In the genomic region with DNA sequence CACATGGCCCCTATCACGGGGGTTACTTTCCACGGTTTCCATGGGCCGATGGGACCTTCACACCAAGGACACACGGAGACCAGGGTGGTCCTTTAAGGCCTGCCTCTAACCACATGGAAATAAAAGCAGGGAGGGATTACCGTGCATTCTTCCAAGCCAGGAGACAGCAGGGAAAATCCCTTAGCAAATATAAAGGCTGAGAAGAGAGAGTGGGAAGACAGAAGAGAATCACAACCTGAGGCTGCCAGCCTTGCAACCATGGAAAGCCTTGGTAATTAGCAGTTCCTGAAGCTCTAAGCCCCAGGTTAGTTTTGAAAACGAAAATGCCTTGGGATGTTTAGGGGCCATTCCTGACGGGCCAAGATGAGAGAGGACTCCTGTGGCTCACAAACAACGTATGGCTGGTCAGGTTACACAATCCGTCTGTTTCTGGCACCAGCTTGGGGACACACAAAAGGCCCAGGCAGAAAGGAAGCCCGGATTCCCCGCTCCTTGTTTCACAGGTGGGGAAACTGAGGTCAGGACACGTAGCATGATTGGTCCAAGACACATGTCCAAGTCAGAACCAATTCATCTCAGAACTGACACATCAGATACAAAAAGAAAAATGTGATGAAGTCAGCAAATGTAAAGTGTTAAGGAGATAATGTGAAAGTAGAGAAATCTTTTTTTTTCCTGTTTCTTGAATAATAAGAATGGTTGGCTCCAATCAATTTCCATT, we compare ENCODE assay signal across 10 cellular contexts. TPM values are rescaled to one million over a fixed set of nuclear protein-coding genes. Genes with fewer than 3 reads are reported as not detected.
A peak's percentile ranks its signal among the peaks of the same experiment; 100 is the strongest.
DNase-seq lines count a peak whose midpoint lies in the region; ATAC-seq, FAIRE-seq and TF ChIP-seq lines count a peak whose summit lies in the region.
"Had no signal": no experiment of that assay in that cellular context is flagged by ENCODE, and none has a peak within 500 bp of the region (broad histone marks: within the 10 kb centered on the region; RNA-seq: fewer than 3 reads in every experiment).

No MANE protein-coding gene starts in this region.

- H3K4me3 ChIP-seq in PC-3 (ENCODE audit: low read length) (peak overlapping the region; percentile 2; the same call in 1 of the 2 replicates), endothelial cell of umbilical vein (replicated peaks in 1 of 3; ENCODE audit: insufficient read depth in 1 of 3, low read depth in 1 of 3, low read length in 3 of 3) (peak overlapping the region in 1 of 3 experiments; percentile 85), skeletal muscle tissue (ENCODE audit: low read length in 3 of 3) (peak overlapping the region in 2 of 3 donors; percentile 13 to 35)

- no peaks in the 10 kb centered on the region for H3K9me1 ChIP-seq in endothelial cell of umbilical vein (replicated peaks; ENCODE audit: control insufficient read depth, extremely low read depth, insufficient read depth, low read length)

- intact Hi-C loops in PC-3 (cut with micrococcal nuclease) (loop anchor here (10.0 kb wide), 1 partner anchor 110 kb away; no protein-coding TSS in a partner anchor), endothelial cell of umbilical vein (cut with micrococcal nuclease) (loop anchor here (1.0 to 5.0 kb wide), 5 partner anchors 62 to 168 kb away; no protein-coding TSS in a partner anchor)

- peak overlapping the region; percentile 21 for H3K27ac ChIP-seq in PC-3 (ENCODE audit: low read length)
- peak overlapping the region; percentile 67 for H3K27ac ChIP-seq in endothelial cell of umbilical vein (ENCODE audit: insufficient read depth, low read depth, low read length)
- H3K27ac ChIP-seq in skeletal muscle tissue (ENCODE audit: low read depth, low read length) = no peak overlapping the region

- no peaks in the 10 kb centered on the region for H3K36me3 ChIP-seq in PC-3 (ENCODE audit: low read depth, low read length)
- peaks cover 0 to 4% of the 10 kb centered on the region in 2 experiments for H3K36me3 ChIP-seq in endothelial cell of umbilical vein (ENCODE audit: control insufficient read depth in 2 of 2, extremely low read depth in 1 of 2, insufficient read depth in 2 of 2, low read length in 2 of 2)
- no peaks in the 10 kb centered on the region for H3K36me3 ChIP-seq in skeletal muscle tissue (ENCODE audit: control insufficient read depth in 3 of 3, insufficient read depth in 3 of 3, low read length in 3 of 3)

- H3K79me2 ChIP-seq in PC-3 (ENCODE audit: low read length) = peaks cover 35% of the 10 kb centered on the region
- peaks cover 69% of the 10 kb centered on the region for H3K79me2 ChIP-seq in endothelial cell of umbilical vein (ENCODE audit: control insufficient read depth, insufficient read depth, low read length)

- no peaks in the 10 kb centered on the region for H3K9me2 ChIP-seq in PC-3 (replicated peaks; ENCODE audit: low read length)

- dilution Hi-C loops in endothelial cell of umbilical vein (cut with MboI; ENCODE audit: extremely low pct_ligation_motif_present, low sequenced_read_pairs) = no loop called here

- POLR2A ChIA-PET in PC-3 (lab: Charles Lee; ENCODE audit: unreplicated experiment) (interaction anchor here (0.6 kb wide), 1 partner anchor 1036 kb away, joined by 3 read pairs; no protein-coding TSS in a partner anchor), endothelial cell of umbilical vein (lab: Charles Lee) (no interaction called here)

- ATAC-seq in PC-3 (no peak), HG03025 (IDR thresholded peaks at IDR 0.05; ENCODE audit: low FRiP score, unreplicated experiment) (no peak)

- H4K20me1 ChIP-seq in PC-3 (ENCODE audit: low read length) (no peaks in the 10 kb centered on the region), endothelial cell of umbilical vein (replicated peaks; ENCODE audit: control insufficient read depth, extremely low read depth, insufficient read depth, low read length) (no peaks in the 10 kb centered on the region)

- H3K4me2 ChIP-seq in PC-3 (ENCODE audit: low read length) (peak overlapping the region; percentile 84), endothelial cell of umbilical vein (ENCODE audit: insufficient read depth, low read length) (peak overlapping the region; percentile 89)

- FAIRE-seq in endothelial cell of umbilical vein (lab: Jason Lieb, UNC) = peak; percentile 46
- FAIRE-seq: A204.1, bronchial epithelial cell had no signal

- H3K9me3 ChIP-seq in PC-3 (ENCODE audit: low read length) (no peaks in the 10 kb centered on the region), endothelial cell of umbilical vein (replicated peaks; ENCODE audit: control insufficient read depth, insufficient read depth, low read length) (no peaks in the 10 kb centered on the region), skeletal muscle tissue (ENCODE audit: control insufficient read depth in 3 of 3, low read length in 3 of 3) (no peaks in the 10 kb centered on the region)

- no peak for TF ChIP-seq POLR2A in endothelial cell of umbilical vein (IDR thresholded peaks at IDR 0.05; ENCODE audit: low read depth, low read length)

- H3K27me3 ChIP-seq in PC-3 (ENCODE audit: low read length) (no peaks in the 10 kb centered on the region), endothelial cell of umbilical vein (ENCODE audit: control insufficient read depth in 2 of 2, insufficient read depth in 2 of 2, low read length in 2 of 2) (no peaks in the 10 kb centered on the region), skeletal muscle tissue (ENCODE audit: control insufficient read depth in 3 of 3, insufficient read depth in 3 of 3, low read length in 3 of 3) (peaks cover 0 to 3% (median 0%) of the 10 kb centered on the region in 3 donors)

- no peaks in the 10 kb centered on the region for H3F3A ChIP-seq in PC-3 (ENCODE audit: low read length, unreplicated experiment)

- no TSS peak for BruUV-seq in PC-3 (replicated peaks; lab: Mats Ljungman, UMichigan)
- TSS peak; percentile 4 for BruUV-seq in endothelial cell of umbilical vein (replicated peaks; lab: Mats Ljungman, UMichigan)

- CTCF ChIA-PET in PC-3 (lab: Charles Lee) (no interaction called here), endothelial cell of umbilical vein (lab: Charles Lee) (interaction anchor here (4.9 kb wide), 1 partner anchor 168 kb away, joined by 43 read pairs; no protein-coding TSS in a partner anchor)

- H2AFZ ChIP-seq in PC-3 (ENCODE audit: low read length) (no peak overlapping the region), endothelial cell of umbilical vein (ENCODE audit: low read depth, low read length) (no peak overlapping the region)

- DNase-seq in NCI-H146 treated with DMSO at 0.1 percent for 48 hours (lab: John Stamatoyannopoulos, UW; ENCODE audit: unreplicated experiment) = peak; percentile 16
- no peak for DNase-seq in NCI-H146 (lab: John Stamatoyannopoulos, UW)
- no peak for DNase-seq in PC-3
- DNase-seq in endothelial cell of umbilical vein (ENCODE audit: low read depth, low spot score) = peak; percentile 48
- no peak for DNase-seq in GOT3 (lab: John Stamatoyannopoulos, UW)
- no peak for DNase-seq in DMS79 treated with DMSO at 0.1 percent for 48 hours (lab: John Stamatoyannopoulos, UW)

- H3K4me1 ChIP-seq in PC-3 (ENCODE audit: insufficient read depth, low read length) (peaks cover 56% of the 10 kb centered on the region), endothelial cell of umbilical vein (ENCODE audit: control insufficient read depth, extremely low read depth, insufficient read depth, low read length) (peaks cover 38% of the 10 kb centered on the region), skeletal muscle tissue (ENCODE audit: control insufficient read depth in 3 of 3, insufficient read depth in 3 of 3, low read length in 3 of 3) (peaks cover 7 to 31% (median 14%) of the 10 kb centered on the region in 3 donors)

- TF ChIP-seq CTCF in PC-3 (conservative IDR thresholded peaks at IDR 0.05; ENCODE audit: low read depth, low read length) (no peak), endothelial cell of umbilical vein (IDR thresholded peaks at IDR 0.05; ENCODE audit: extremely low read depth in 1 of 2, insufficient read depth in 1 of 2, low read depth in 1 of 2, low read length in 2 of 2) (no peak)

- H3K9ac ChIP-seq in PC-3 (ENCODE audit: low read length) (no peak overlapping the region; the same call in 1 of the 2 replicates), endothelial cell of umbilical vein (replicated peaks; ENCODE audit: extremely low read depth, insufficient read depth, low read length) (peak overlapping the region; percentile 56), skeletal muscle tissue (ENCODE audit: low read depth in 1 of 3, low read length in 3 of 3) (peak overlapping the region in 1 of 3 donors; percentile 70)

TF ChIP-seq in endothelial cell of umbilical vein, 7 proteins besides CTCF, POLR2A, EP300 and RAD21:
- no peak for TF ChIP-seq FOS (IDR thresholded peaks at IDR 0.05; ENCODE audit: borderline replicate concordance, insufficient read depth, low read length)
- no peak for TF ChIP-seq GATA2 (IDR thresholded peaks at IDR 0.05; ENCODE audit: insufficient read depth, insufficient read length, low read depth, low read length)
- no peak for TF ChIP-seq POLR2AphosphoS5 (IDR thresholded peaks at IDR 0.05; ENCODE audit: insufficient read depth, low read depth, low read length)
- TF ChIP-seq JUN (IDR thresholded peaks at IDR 0.05; ENCODE audit: borderline replicate concordance, insufficient read depth, insufficient read length, low read depth) = no peak
- no peak for TF ChIP-seq MAX (IDR thresholded peaks at IDR 0.05; ENCODE audit: insufficient read depth, insufficient read length)
TF ChIP-seq in endothelial cell of umbilical vein: peak in this region for 0.

RNA-seq across cellular contexts. Expression of gene PREX1, which starts 2.8 kb away (rescaled TPM):
- total RNA-seq in PC-3 (2014; rRNA removed) (18.9 and 22.1 TPM in 2 replicates), endothelial cell of umbilical vein (65.7 and 72.9 TPM in 2 replicates), skeletal muscle tissue (20.4 TPM)
- 51.3 and 53.6 TPM in 2 replicates for polyA plus RNA-seq in endothelial cell of umbilical vein
- 35.4 and 43.2 TPM in 2 replicates for polyA plus RNA-seq in endothelial cell of umbilical vein (2011; cell fraction: cytosol; rRNA removed)
- polyA plus RNA-seq in endothelial cell of umbilical vein (2011; cell fraction: nucleus; rRNA removed) = 86.0 and 95.1 TPM in 2 replicates
- 54.7 and 68.3 TPM in 2 replicates for polyA plus RNA-seq in endothelial cell of umbilical vein (2012)
- polyA minus RNA-seq in endothelial cell of umbilical vein = 75.8 and 82.4 TPM in 2 replicates
- 10.0 TPM for polyA minus RNA-seq in endothelial cell of umbilical vein (2011; cell fraction: cytosol; rRNA and poly(A)+ RNA removed)
- 69.8 and 84.1 TPM in 2 replicates for polyA minus RNA-seq in endothelial cell of umbilical vein (2011; cell fraction: nucleus; rRNA and poly(A)+ RNA removed)

Comparison
In these comparisons a context has a peak if more than half of its experiments do, and no peak if none do; other contexts are left out.
1. DNase-seq: peak in NCI-H146 treated with DMSO at 0.1 percent for 48 hours (single experiment) and endothelial cell of umbilical vein (single experiment); none in NCI-H146 (single experiment), PC-3 (single experiment), GOT3 (single experiment) and DMS79 treated with DMSO at 0.1 percent for 48 hours (single experiment).